8 cellular contexts compared by ENCODE assay signal in the genomic region with DNA sequence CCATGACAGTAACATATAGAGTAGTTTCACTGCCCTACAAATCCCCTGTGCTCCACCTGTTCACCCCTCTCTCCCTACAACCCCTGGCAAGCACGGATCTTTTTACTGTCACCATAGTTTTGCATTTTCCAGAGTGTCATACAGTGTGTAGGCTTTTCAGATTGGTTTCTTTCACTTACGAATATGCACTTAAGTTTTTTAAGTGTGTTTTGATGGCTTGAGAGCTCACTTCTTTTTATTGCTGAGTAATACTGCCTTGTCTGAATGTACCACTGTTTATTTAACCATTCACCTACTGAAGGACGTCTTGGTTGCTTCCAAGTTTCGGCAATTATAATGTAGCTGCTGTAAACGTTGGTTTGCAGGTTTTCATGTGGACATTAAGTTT.
DNase-seq lines count a peak whose midpoint lies in the region; ATAC-seq and TF ChIP-seq lines count a peak whose summit lies in the region.

No MANE protein-coding gene starts in this region.

- no peak overlapping the region for H2AFZ ChIP-seq in H9 (ENCODE audit: low read length)

- no peaks in the 10 kb centered on the region for H3K9me3 Mint-ChIP-seq in H9

- no peaks in the 10 kb centered on the region for H3K23me2 ChIP-seq in H9 (ENCODE audit: insufficient read length, low read depth, low read length, poor library complexity, severe bottlenecking)

- H3K4me3 ChIP-seq in heart left ventricle (peak overlapping the region in 8 of 12 donors; percentile 9 to 54 (median 32)), right atrium auricular region (peak overlapping the region in 1 of 2 donors; percentile 24), muscle layer of duodenum (ENCODE audit: low read depth in 1 of 2, low read length in 2 of 2) (peak overlapping the region; percentile 21 to 32)

- H3K27me3 ChIP-seq in heart left ventricle, result no peaks in the 10 kb centered on the region
- no peaks in the 10 kb centered on the region for H3K27me3 ChIP-seq in right atrium auricular region
- no peaks in the 10 kb centered on the region for H3K27me3 ChIP-seq in muscle layer of duodenum (ENCODE audit: low read depth, low read length)
- H3K27me3 ChIP-seq in H9 (ENCODE audit: insufficient read depth, low read length), result no peaks in the 10 kb centered on the region

- H2BK15ac ChIP-seq in H9 (ENCODE audit: low read depth, low read length), result no peak overlapping the region

- H3K79me2 ChIP-seq in H9 (ENCODE audit: insufficient read depth, low read length), result no peaks in the 10 kb centered on the region

- H3K18ac ChIP-seq in H9 (ENCODE audit: insufficient read length, low read depth, low read length), result no peak overlapping the region

- H4K5ac ChIP-seq in H9 (ENCODE audit: insufficient read length, low read depth, low read length), result no peak overlapping the region

- intact Hi-C loops in heart left ventricle (cut with DNase I), result loop anchor here in 1 of 10 donors (5.0 kb wide), 1 partner anchor 70 kb away; no protein-coding TSS in a partner anchor

- no peak for TF ChIP-seq POLR2A in heart left ventricle (IDR thresholded peaks at IDR 0.05)

- H3K27ac Mint-ChIP-seq in H9, result no peak overlapping the region

- no peaks in the 10 kb centered on the region for H3K27me3 Mint-ChIP-seq in H9 (ENCODE audit: low read depth)

- H3K9ac ChIP-seq in H9 (ENCODE audit: extremely low read depth, insufficient read length, low read length), result no peak overlapping the region

- H2BK12ac ChIP-seq in H9 (ENCODE audit: insufficient read length, low read depth, low read length), result no peak overlapping the region

- H4K8ac ChIP-seq in H9 (replicated peaks; ENCODE audit: insufficient read length, low read depth, low read length), result no peak overlapping the region

- DNase-seq in heart left ventricle, result no peak
- no peak for DNase-seq in right atrium auricular region (ENCODE audit: low spot score)
- DNase-seq in H9, result no peak
- no peak for DNase-seq in CD1c-positive myeloid dendritic cell (ENCODE audit: extremely low spot score)
- DNase-seq in NCI-H69 (lab: John Stamatoyannopoulos, UW), result no peak

- H2AK5ac ChIP-seq in H9 (ENCODE audit: insufficient read length, low read length), result no peak overlapping the region

- H3K9me3 ChIP-seq in heart left ventricle (no peaks in the 10 kb centered on the region), right atrium auricular region (no peaks in the 10 kb centered on the region), muscle layer of duodenum (ENCODE audit: control insufficient read depth in 1 of 2, low read length in 2 of 2) (no peaks in the 10 kb centered on the region), H9 (ENCODE audit: control insufficient read depth, low read depth, low read length) (no peaks in the 10 kb centered on the region)

- no peak overlapping the region for H3K23ac ChIP-seq in H9 (ENCODE audit: insufficient read length, low read depth, low read length)

- H3K36me3 ChIP-seq in heart left ventricle, result no peaks in the 10 kb centered on the region
- H3K36me3 ChIP-seq in right atrium auricular region, result no peaks in the 10 kb centered on the region
- no peaks in the 10 kb centered on the region for H3K36me3 ChIP-seq in muscle layer of duodenum (ENCODE audit: control insufficient read depth in 1 of 2, insufficient read depth in 2 of 2, low read length in 2 of 2)

- H3K79me1 ChIP-seq in H9 (ENCODE audit: insufficient read depth, low read depth, low read length, poor library complexity, severe bottlenecking), result no peaks in the 10 kb centered on the region

- H3K56ac ChIP-seq in H9 (ENCODE audit: insufficient read length, low read depth, low read length), result no peak overlapping the region

- H2BK5ac ChIP-seq in H9 (ENCODE audit: insufficient read length, low read length), result no peak overlapping the region

- no peaks in the 10 kb centered on the region for H3K36me3 Mint-ChIP-seq in H9 (ENCODE audit: insufficient read depth in 1 of 3, low read depth in 3 of 3)

- TF ChIP-seq CTCF in heart left ventricle (IDR thresholded peaks at IDR 0.05) (no peak), right atrium auricular region (IDR thresholded peaks at IDR 0.05) (no peak), H9 (conservative IDR thresholded peaks at IDR 0.05) (no peak)

- no peak overlapping the region for H2BK120ac ChIP-seq in H9 (ENCODE audit: low read depth, low read length, poor library complexity, severe bottlenecking)

- H4K91ac ChIP-seq in H9 (ENCODE audit: insufficient read length, low read depth, low read length), result no peak overlapping the region

- H3T11ph ChIP-seq in H9 (ENCODE audit: low read length), result no peak overlapping the region

- peaks cover 9 to 11% of the 10 kb centered on the region in 2 experiments for H3K4me1 Mint-ChIP-seq in H9

- no peak overlapping the region for H3K14ac ChIP-seq in H9 (ENCODE audit: insufficient read depth, low read length)

- no peak overlapping the region for H2BK20ac ChIP-seq in H9 (ENCODE audit: low read depth, low read length, poor library complexity, severe bottlenecking)

- WGBS in heart left ventricle, 4 donors, result 55 to 74% (median 69%) methylated on average over 5 of the region's 5 CpGs
- WGBS in H9 (ENCODE audit: extremely low coverage, insufficient read length, low lambda C conversion rate), result no CpG with 5 or more reads among the region's 5 CpGs

- H3K4me3 Mint-ChIP-seq in H9, result no peak overlapping the region

- H3K4me2 ChIP-seq in H9 (ENCODE audit: insufficient read depth, insufficient read length, low read length), result no peak overlapping the region

- no peak overlapping the region for H3K4ac ChIP-seq in H9 (ENCODE audit: low read depth, low read length)

- peak in 1 of 4 donors; percentile 29 for ATAC-seq in heart left ventricle
- ATAC-seq in HG03025 (IDR thresholded peaks at IDR 0.05; ENCODE audit: low FRiP score, unreplicated experiment), result peak; percentile 44
- peak; percentile 53 for ATAC-seq in SK-N-SH treated with all-trans-retinoic acid at 6 μM for 48 hours

- H3K4me1 ChIP-seq in heart left ventricle (peaks cover 0 to 26% (median 0%) of the 10 kb centered on the region in 12 donors), right atrium auricular region (no peaks in the 10 kb centered on the region), muscle layer of duodenum (ENCODE audit: control insufficient read depth in 1 of 2, insufficient read depth in 2 of 2, low read length in 2 of 2) (no peaks in the 10 kb centered on the region), H9 (ENCODE audit: insufficient read depth, low read length) (no peaks in the 10 kb centered on the region)

- H3K27ac ChIP-seq in heart left ventricle, result peak overlapping the region in 3 of 12 donors; percentile 1 to 77 (median 23)
- H3K27ac ChIP-seq in right atrium auricular region, result peak overlapping the region in 1 of 2 donors; percentile 1
- no peak overlapping the region for H3K27ac ChIP-seq in muscle layer of duodenum (ENCODE audit: low read length)
- H3K27ac ChIP-seq in H9 (ENCODE audit: insufficient read length, low read depth, low read length), result no peak overlapping the region

- no peaks in the 10 kb centered on the region for H4K20me1 ChIP-seq in H9 (ENCODE audit: control insufficient read depth, insufficient read depth, insufficient read length)

TF ChIP-seq in SK-N-SH treated with all-trans-retinoic acid at 6 μM for 48 hours, 23 proteins besides CTCF, POLR2A, EP300 and RAD21:
- TF ChIP-seq PPARA (CRISPR knock-in tag; IDR thresholded peaks at IDR 0.05; ENCODE audit: borderline replicate concordance), result no peak
- no peak for TF ChIP-seq ISL1 (CRISPR knock-in tag; IDR thresholded peaks at IDR 0.05)
- TF ChIP-seq, protein P1, sequence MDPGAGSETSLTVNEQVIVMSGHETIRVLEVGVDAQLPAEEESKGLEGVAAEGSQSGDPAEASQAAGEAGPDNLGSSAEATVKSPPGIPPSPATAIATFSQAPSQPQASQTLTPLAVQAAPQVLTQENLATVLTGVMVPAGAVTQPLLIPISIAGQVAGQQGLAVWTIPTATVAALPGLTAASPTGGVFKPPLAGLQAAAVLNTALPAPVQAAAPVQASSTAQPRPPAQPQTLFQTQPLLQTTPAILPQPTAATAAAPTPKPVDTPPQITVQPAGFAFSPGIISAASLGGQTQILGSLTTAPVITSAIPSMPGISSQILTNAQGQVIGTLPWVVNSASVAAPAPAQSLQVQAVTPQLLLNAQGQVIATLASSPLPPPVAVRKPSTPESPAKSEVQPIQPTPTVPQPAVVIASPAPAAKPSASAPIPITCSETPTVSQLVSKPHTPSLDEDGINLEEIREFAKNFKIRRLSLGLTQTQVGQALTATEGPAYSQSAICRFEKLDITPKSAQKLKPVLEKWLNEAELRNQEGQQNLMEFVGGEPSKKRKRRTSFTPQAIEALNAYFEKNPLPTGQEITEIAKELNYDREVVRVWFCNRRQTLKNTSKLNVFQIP (CRISPR knock-in tag; IDR thresholded peaks at IDR 0.05; ENCODE audit: borderline replicate concordance, low read depth), result no peak
TF ChIP-seq in SK-N-SH treated with all-trans-retinoic acid at 6 μM for 48 hours: peak in this region for 0.
